In genomic region chr2:177164584-177165052, GRCh38 we compare ENCODE assay signal across 1 cellular context.
TF ChIP-seq lines count a peak whose summit lies in the region.

No MANE protein-coding gene starts in this region.

TF ChIP-seq in HEK293, 187 proteins besides CTCF, POLR2A, EP300 and RAD21 (continued from another document):
- no peak for TF ChIP-seq ZSCAN4 (tag by site-specific recombination; IDR thresholded peaks at IDR 0.05)
- TF ChIP-seq ZBTB10 (tag by site-specific recombination; IDR thresholded peaks at IDR 0.05): no peak
- peak; percentile 42; the same call in 1 of the 2 replicates for TF ChIP-seq ZNF449 (tag by site-specific recombination; IDR thresholded peaks at IDR 0.05)
- no peak for TF ChIP-seq ZNF23 (tag by site-specific recombination; IDR thresholded peaks at IDR 0.05; ENCODE audit: borderline replicate concordance)
- no peak for TF ChIP-seq ZSCAN16 (tag by site-specific recombination; IDR thresholded peaks at IDR 0.05)
- TF ChIP-seq ZNF558 (tag by site-specific recombination; IDR thresholded peaks at IDR 0.05): 0 out of 2 replicates have a peak, but pooled peaks have one; percentile 44
- TF ChIP-seq ZNF488 (tag by site-specific recombination; IDR thresholded peaks at IDR 0.05): no peak
- TF ChIP-seq ZNF660 (tag by site-specific recombination; IDR thresholded peaks at IDR 0.05): peak; percentile 84; the same call in 1 of the 2 replicates
- TF ChIP-seq ZNF221 (tag by site-specific recombination; IDR thresholded peaks at IDR 0.05; ENCODE audit: borderline replicate concordance): 0 out of 2 replicates have a peak, but pooled peaks have one; percentile 30
- 0 out of 2 replicates have a peak, but pooled peaks have one; percentile 22 for TF ChIP-seq PRDM4 (tag by site-specific recombination; IDR thresholded peaks at IDR 0.05)
- no peak for TF ChIP-seq ZNF555 (tag by site-specific recombination; conservative IDR thresholded peaks at IDR 0.05)
- no peak for TF ChIP-seq ZNF549 (tag by site-specific recombination; IDR thresholded peaks at IDR 0.05)
- no peak for TF ChIP-seq OVOL3 (tag by site-specific recombination; IDR thresholded peaks at IDR 0.05)
- TF ChIP-seq ZNF654 (tag by site-specific recombination; IDR thresholded peaks at IDR 0.05; ENCODE audit: low read depth): peak; percentile 100
- 0 out of 2 replicates have a peak, but pooled peaks have one; percentile 27 for TF ChIP-seq ZBTB48 (tag by site-specific recombination; IDR thresholded peaks at IDR 0.05)
- TF ChIP-seq ZEB2 (tag by site-specific recombination; IDR thresholded peaks at IDR 0.05): peak; percentile 69; the same call in 1 of the 2 replicates
- TF ChIP-seq GLIS1 (tag by site-specific recombination; IDR thresholded peaks at IDR 0.05): no peak
- peak; percentile 75; the same call in 1 of the 2 replicates for TF ChIP-seq KLF17 (tag by site-specific recombination; IDR thresholded peaks at IDR 0.05)
- TF ChIP-seq PRDM2 (tag by site-specific recombination; IDR thresholded peaks at IDR 0.05; ENCODE audit: borderline replicate concordance): no peak
- no peak for TF ChIP-seq ZNF175 (tag by site-specific recombination; IDR thresholded peaks at IDR 0.05)
